In genomic region chr20:46065006-46065405, GRCh38 we compare ENCODE assay signal across 30 cellular contexts. TPM values are rescaled to one million over a fixed set of nuclear protein-coding genes. Genes with fewer than 3 reads are reported as not detected.
"Had no signal": no experiment of that assay in that cellular context is flagged by ENCODE, and none has a peak within 500 bp of the region (broad histone marks: within the 10 kb centered on the region; RNA-seq: fewer than 3 reads in every experiment).

No MANE protein-coding gene starts in this region.

- DNase-seq: dermis blood vessel endothelial cell; effector memory CD8-positive, alpha-beta T cell; foreskin fibroblast; gastrocnemius medialis; heart left ventricle; left cardiac atrium; left lung; mammary epithelial cell; naive thymus-derived CD8-positive, alpha-beta T cell; nephron progenitor cell; nucleus accumbens; posterior cingulate gyrus; psoas muscle; right cardiac atrium; spleen; stimulated activated CD4-positive, alpha-beta T cell treated with anti-CD3 and anti-CD28 coated beads, Interleukin-4, amount 100 ng/mL, for 4 hours; stimulated activated naive CD4-positive, alpha-beta T cell; stimulated activated naive CD8-positive, alpha-beta T cell treated with anti-CD3 and anti-CD28 coated beads, Interleukin-15, amount 100 ng/mL, for 72 hours; transverse colon; upper lobe of right lung had no signal

- ATAC-seq: effector memory CD8-positive, alpha-beta T cell; gastrocnemius medialis; heart left ventricle; left cardiac atrium; left lung; naive thymus-derived CD8-positive, alpha-beta T cell; psoas muscle; right cardiac atrium; stimulated activated naive CD8-positive, alpha-beta T cell treated with anti-CD3 and anti-CD28 coated beads, Interleukin-15, amount 100 ng/mL, for 72 hours; upper lobe of right lung had no signal

- H3K9me3 Mint-ChIP-seq: effector memory CD8-positive, alpha-beta T cell; naive thymus-derived CD8-positive, alpha-beta T cell; nephron progenitor cell; stimulated activated naive CD8-positive, alpha-beta T cell treated with anti-CD3 and anti-CD28 coated beads, Interleukin-15, amount 100 ng/mL, for 72 hours had no signal

- H3K27ac Mint-ChIP-seq: naive thymus-derived CD8-positive, alpha-beta T cell; nephron progenitor cell had no signal

- H3K4me3 ChIP-seq: coronary artery, gastrocnemius medialis, heart left ventricle, hepatocyte, left lung, psoas muscle, skin epidermis, spleen, suprapubic skin, transverse colon, upper lobe of right lung, vagina had no signal

- H3K4me1 ChIP-seq: psoas muscle had no signal

- H3K9me3 ChIP-seq: gastrocnemius medialis, heart left ventricle, left lung, psoas muscle, spleen, suprapubic skin, transverse colon, upper lobe of right lung, vagina had no signal

- H3K27me3 Mint-ChIP-seq: effector memory CD8-positive, alpha-beta T cell; stimulated activated naive CD8-positive, alpha-beta T cell treated with anti-CD3 and anti-CD28 coated beads, Interleukin-15, amount 100 ng/mL, for 72 hours had no signal

- H3K4me3 Mint-ChIP-seq: effector memory CD8-positive, alpha-beta T cell; naive thymus-derived CD8-positive, alpha-beta T cell; nephron progenitor cell; stimulated activated naive CD8-positive, alpha-beta T cell treated with anti-CD3 and anti-CD28 coated beads, Interleukin-15, amount 100 ng/mL, for 72 hours had no signal

- H3K27me3 ChIP-seq: gastrocnemius medialis, heart left ventricle, hepatocyte, left lung, spleen, suprapubic skin, transverse colon, upper lobe of right lung, vagina had no signal

- H3K27ac ChIP-seq: coronary artery, gastrocnemius medialis, heart left ventricle, hepatocyte, left lung, psoas muscle, skin epidermis, spleen, suprapubic skin, transverse colon, upper lobe of right lung, vagina had no signal

RNA-seq across cellular contexts. Expression of gene SLC12A5, which starts 36.0 kb away (rescaled TPM):
- total RNA-seq: gastrocnemius medialis, kidney epithelial cell, lower leg skin, myocyte, osteocyte, psoas muscle, transverse colon, vagina had no signal
- polyA plus RNA-seq: heart left ventricle had no signal

RNA-seq across cellular contexts. Expression of gene MMP9, which starts 56.3 kb away (rescaled TPM):
- total RNA-seq: dermis blood vessel endothelial cell, myocyte, osteocyte, renal cortical epithelial cell had no signal
- polyA plus RNA-seq: naive thymus-derived CD8-positive, alpha-beta T cell had no signal
